1 cellular context compared by ENCODE assay signal in the genomic region with DNA sequence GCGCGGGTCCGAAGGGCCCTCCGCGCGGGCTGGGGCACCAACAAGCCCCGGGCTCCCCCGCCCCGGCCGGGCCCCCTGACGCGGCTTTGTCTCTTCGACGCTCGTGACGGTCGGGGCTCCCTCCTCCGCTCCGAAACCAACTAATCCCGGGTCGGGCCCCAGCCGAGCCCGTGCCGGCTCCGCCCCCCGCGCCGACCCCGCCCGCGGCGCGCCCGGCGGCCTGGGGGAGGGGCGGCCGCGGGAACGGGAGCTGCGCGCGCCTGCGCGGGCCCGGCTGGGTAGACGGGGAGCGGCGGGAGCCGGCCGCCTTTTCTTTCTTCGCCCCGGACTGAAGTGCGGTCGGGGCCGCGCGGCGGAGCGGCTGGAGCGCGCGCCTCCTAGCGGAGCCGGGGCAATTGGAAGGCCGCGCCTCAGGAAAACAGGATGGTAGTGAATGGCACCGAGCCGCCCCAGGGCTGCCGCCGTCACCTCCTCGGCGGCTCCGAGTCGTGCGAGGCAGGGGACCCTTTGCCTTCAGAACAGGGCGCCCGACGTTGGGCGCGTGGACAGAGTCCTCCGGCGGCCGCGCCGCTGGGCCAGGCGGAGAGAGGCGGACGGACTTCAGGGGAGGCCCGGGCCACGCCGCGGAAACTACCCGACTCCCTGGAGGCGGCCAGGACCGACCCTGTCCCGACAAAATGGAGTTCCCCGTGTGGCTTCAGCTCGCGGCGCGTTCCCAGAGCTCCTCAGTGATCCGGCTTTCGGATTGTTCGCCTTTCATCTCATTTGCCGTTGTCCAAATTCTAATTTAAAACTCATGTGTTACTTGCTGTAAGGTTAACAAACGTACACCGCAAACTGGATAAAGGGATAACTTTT.
TF ChIP-seq lines count a peak whose summit lies in the region.

A gene with protein sequence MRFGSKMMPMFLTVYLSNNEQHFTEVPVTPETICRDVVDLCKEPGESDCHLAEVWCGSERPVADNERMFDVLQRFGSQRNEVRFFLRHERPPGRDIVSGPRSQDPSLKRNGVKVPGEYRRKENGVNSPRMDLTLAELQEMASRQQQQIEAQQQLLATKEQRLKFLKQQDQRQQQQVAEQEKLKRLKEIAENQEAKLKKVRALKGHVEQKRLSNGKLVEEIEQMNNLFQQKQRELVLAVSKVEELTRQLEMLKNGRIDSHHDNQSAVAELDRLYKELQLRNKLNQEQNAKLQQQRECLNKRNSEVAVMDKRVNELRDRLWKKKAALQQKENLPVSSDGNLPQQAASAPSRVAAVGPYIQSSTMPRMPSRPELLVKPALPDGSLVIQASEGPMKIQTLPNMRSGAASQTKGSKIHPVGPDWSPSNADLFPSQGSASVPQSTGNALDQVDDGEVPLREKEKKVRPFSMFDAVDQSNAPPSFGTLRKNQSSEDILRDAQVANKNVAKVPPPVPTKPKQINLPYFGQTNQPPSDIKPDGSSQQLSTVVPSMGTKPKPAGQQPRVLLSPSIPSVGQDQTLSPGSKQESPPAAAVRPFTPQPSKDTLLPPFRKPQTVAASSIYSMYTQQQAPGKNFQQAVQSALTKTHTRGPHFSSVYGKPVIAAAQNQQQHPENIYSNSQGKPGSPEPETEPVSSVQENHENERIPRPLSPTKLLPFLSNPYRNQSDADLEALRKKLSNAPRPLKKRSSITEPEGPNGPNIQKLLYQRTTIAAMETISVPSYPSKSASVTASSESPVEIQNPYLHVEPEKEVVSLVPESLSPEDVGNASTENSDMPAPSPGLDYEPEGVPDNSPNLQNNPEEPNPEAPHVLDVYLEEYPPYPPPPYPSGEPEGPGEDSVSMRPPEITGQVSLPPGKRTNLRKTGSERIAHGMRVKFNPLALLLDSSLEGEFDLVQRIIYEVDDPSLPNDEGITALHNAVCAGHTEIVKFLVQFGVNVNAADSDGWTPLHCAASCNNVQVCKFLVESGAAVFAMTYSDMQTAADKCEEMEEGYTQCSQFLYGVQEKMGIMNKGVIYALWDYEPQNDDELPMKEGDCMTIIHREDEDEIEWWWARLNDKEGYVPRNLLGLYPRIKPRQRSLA (minus strand): TSS at position 138 of the 858 bp plus-strand sequence. CDS start 267 bp downstream, outside the sequence.

TF ChIP-seq in HepG2, 621 proteins besides CTCF, POLR2A, EP300 and RAD21 (continued from another document):
- TF ChIP-seq, protein P1, sequence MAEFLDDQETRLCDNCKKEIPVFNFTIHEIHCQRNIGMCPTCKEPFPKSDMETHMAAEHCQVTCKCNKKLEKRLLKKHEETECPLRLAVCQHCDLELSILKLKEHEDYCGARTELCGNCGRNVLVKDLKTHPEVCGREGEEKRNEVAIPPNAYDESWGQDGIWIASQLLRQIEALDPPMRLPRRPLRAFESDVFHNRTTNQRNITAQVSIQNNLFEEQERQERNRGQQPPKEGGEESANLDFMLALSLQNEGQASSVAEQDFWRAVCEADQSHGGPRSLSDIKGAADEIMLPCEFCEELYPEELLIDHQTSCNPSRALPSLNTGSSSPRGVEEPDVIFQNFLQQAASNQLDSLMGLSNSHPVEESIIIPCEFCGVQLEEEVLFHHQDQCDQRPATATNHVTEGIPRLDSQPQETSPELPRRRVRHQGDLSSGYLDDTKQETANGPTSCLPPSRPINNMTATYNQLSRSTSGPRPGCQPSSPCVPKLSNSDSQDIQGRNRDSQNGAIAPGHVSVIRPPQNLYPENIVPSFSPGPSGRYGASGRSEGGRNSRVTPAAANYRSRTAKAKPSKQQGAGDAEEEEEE (CRISPR knock-in tag; IDR thresholded peaks at IDR 0.05; ENCODE audit: borderline replicate concordance): no peak
- TF ChIP-seq ZFP36 (IDR thresholded peaks at IDR 0.05; ENCODE audit: borderline replicate concordance, low read depth, low read length, partially characterized antibody) (no peak), FOXK1 (CRISPR knock-in tag; IDR thresholded peaks at IDR 0.05; ENCODE audit: borderline replicate concordance, low read depth) (peak; percentile 29; the same call in 1 of the 2 replicates), SRY (CRISPR knock-in tag; IDR thresholded peaks at IDR 0.05) (no peak), PTBP1 (IDR thresholded peaks at IDR 0.05; ENCODE audit: low read depth, low read length, poor library complexity, severe bottlenecking) (no peak), PAF1 (CRISPR knock-in tag; IDR thresholded peaks at IDR 0.05) (no peak), ZNF318 (CRISPR knock-in tag; IDR thresholded peaks at IDR 0.05) (no peak), ZNF225 (CRISPR knock-in tag; IDR thresholded peaks at IDR 0.05) (no peak; the same call in 1 of the 2 replicates), HDAC6 (IDR thresholded peaks at IDR 0.05; ENCODE audit: low read depth, low read length) (no peak), SALL2 (CRISPR knock-in tag; IDR thresholded peaks at IDR 0.05) (peak; percentile 34; the same call in 1 of the 2 replicates), SNAI1 (CRISPR knock-in tag; IDR thresholded peaks at IDR 0.05; ENCODE audit: borderline replicate concordance) (no peak), RBM22 (optimal IDR thresholded peaks at IDR 0.05; ENCODE audit: low read length) (no peak), NR2F6 (IDR thresholded peaks at IDR 0.05) (no peak), NR2F6 (CRISPR knock-in tag; IDR thresholded peaks at IDR 0.05) (peak; percentile 6; the same call in 1 of the 2 replicates), BCLAF1 (IDR thresholded peaks at IDR 0.05) (no peak), NFKB2 (CRISPR knock-in tag; IDR thresholded peaks at IDR 0.05; ENCODE audit: borderline replicate concordance) (peak; percentile 45; the same call in 1 of the 2 replicates)
- TF ChIP-seq, protein P2, sequence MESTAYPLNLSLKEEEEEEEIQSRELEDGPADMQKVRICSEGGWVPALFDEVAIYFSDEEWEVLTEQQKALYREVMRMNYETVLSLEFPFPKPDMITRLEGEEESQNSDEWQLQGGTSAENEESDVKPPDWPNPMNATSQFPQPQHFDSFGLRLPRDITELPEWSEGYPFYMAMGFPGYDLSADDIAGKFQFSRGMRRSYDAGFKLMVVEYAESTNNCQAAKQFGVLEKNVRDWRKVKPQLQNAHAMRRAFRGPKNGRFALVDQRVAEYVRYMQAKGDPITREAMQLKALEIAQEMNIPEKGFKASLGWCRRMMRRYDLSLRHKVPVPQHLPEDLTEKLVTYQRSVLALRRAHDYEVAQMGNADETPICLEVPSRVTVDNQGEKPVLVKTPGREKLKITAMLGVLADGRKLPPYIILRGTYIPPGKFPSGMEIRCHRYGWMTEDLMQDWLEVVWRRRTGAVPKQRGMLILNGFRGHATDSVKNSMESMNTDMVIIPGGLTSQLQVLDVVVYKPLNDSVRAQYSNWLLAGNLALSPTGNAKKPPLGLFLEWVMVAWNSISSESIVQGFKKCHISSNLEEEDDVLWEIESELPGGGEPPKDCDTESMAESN (CRISPR knock-in tag; conservative IDR thresholded peaks at IDR 0.05): peak; percentile 59; the same call in 1 of the 2 replicates
- TF ChIP-seq, protein P3, sequence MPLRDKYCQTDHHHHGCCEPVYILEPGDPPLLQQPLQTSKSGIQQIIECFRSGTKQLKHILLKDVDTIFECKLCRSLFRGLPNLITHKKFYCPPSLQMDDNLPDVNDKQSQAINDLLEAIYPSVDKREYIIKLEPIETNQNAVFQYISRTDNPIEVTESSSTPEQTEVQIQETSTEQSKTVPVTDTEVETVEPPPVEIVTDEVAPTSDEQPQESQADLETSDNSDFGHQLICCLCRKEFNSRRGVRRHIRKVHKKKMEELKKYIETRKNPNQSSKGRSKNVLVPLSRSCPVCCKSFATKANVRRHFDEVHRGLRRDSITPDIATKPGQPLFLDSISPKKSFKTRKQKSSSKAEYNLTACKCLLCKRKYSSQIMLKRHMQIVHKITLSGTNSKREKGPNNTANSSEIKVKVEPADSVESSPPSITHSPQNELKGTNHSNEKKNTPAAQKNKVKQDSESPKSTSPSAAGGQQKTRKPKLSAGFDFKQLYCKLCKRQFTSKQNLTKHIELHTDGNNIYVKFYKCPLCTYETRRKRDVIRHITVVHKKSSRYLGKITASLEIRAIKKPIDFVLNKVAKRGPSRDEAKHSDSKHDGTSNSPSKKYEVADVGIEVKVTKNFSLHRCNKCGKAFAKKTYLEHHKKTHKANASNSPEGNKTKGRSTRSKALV (CRISPR knock-in tag; IDR thresholded peaks at IDR 0.05): peak; percentile 26; the same call in 1 of the 2 replicates
- TF ChIP-seq, protein P4, sequence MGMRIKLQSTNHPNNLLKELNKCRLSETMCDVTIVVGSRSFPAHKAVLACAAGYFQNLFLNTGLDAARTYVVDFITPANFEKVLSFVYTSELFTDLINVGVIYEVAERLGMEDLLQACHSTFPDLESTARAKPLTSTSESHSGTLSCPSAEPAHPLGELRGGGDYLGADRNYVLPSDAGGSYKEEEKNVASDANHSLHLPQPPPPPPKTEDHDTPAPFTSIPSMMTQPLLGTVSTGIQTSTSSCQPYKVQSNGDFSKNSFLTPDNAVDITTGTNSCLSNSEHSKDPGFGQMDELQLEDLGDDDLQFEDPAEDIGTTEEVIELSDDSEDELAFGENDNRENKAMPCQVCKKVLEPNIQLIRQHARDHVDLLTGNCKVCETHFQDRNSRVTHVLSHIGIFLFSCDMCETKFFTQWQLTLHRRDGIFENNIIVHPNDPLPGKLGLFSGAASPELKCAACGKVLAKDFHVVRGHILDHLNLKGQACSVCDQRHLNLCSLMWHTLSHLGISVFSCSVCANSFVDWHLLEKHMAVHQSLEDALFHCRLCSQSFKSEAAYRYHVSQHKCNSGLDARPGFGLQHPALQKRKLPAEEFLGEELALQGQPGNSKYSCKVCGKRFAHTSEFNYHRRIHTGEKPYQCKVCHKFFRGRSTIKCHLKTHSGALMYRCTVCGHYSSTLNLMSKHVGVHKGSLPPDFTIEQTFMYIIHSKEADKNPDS (CRISPR knock-in tag; IDR thresholded peaks at IDR 0.05): no peak
